ENCODE assay signal across 16 cellular contexts in the genomic region with DNA sequence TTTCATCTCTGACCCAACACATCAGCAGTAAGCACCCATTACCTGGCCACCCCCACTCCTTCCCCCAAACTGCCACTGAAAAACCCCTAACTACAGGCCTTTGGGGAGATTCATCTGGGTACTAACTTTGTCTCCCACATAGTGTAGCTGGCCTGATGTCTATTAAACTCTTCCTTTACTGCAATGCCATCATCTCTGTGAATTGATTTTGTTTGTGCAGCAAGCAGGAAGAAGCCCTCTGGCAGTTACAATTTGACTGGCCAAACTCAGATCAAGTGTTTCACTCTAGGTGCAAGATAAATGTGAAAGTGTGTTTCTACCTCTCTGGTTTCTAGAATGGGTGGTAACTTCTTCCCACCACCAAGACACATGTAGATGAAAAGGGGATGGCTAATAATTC. TPM values are rescaled to one million over a fixed set of nuclear protein-coding genes. Genes with fewer than 3 reads are reported as not detected.
DNase-seq lines count a peak whose midpoint lies in the region; ATAC-seq, FAIRE-seq and TF ChIP-seq lines count a peak whose summit lies in the region.
"Had no signal": no experiment of that assay in that cellular context is flagged by ENCODE, and none has a peak within 500 bp of the region (broad histone marks: within the 10 kb centered on the region; RNA-seq: fewer than 3 reads in every experiment).

No MANE protein-coding gene starts in this region.

- H3K4me1 Mint-ChIP-seq in WTC11 (peaks cover 68% of the 10 kb centered on the region), CD14-positive monocyte (peaks cover 2% of the 10 kb centered on the region)

- POLR2A ChIA-PET in WTC11 (lab: Charles Lee), result no interaction called here

- TF ChIP-seq CTCF in WTC11 (IDR thresholded peaks at IDR 0.05), result no peak
- no peak for TF ChIP-seq CTCF in CD14-positive monocyte (IDR thresholded peaks at IDR 0.05)

- H3K4me3 Mint-ChIP-seq in WTC11 (peak overlapping the region; percentile 54), CD14-positive monocyte (no peak overlapping the region)
- H3K4me3 Mint-ChIP-seq: CD4-positive, CD25-positive, alpha-beta regulatory T cell had no signal

- H3K27me3 Mint-ChIP-seq in WTC11 (ENCODE audit: low read depth) (no peaks in the 10 kb centered on the region), CD14-positive monocyte (ENCODE audit: low read depth in 3 of 3) (peaks cover 6 to 13% (median 12%) of the 10 kb centered on the region in 3 donors)

- H3K9me3 Mint-ChIP-seq in WTC11, result no peaks in the 10 kb centered on the region
- no peaks in the 10 kb centered on the region for H3K9me3 Mint-ChIP-seq in CD14-positive monocyte
- H3K9me3 Mint-ChIP-seq: CD4-positive, CD25-positive, alpha-beta regulatory T cell had no signal

- H3K36me3 Mint-ChIP-seq in WTC11 (peaks cover 5% of the 10 kb centered on the region; the same call in 1 of the 2 replicates), CD14-positive monocyte (no peaks in the 10 kb centered on the region)
- H3K36me3 Mint-ChIP-seq: CD4-positive, CD25-positive, alpha-beta regulatory T cell had no signal

- DNase-seq in WTC11 (ENCODE audit: low spot score), result no peak
- no peak for DNase-seq in KG1 (lab: John Stamatoyannopoulos, UW)
- no peak for DNase-seq in urothelium cell line (ENCODE audit: low spot score)
- DNase-seq in stimulated activated CD4-positive, alpha-beta T cell treated with anti-CD3 and anti-CD28 coated beads, Interleukin-4, amount 100 ng/mL, for 24 hours, result no peak
- no peak for DNase-seq in CD14-positive monocyte (ENCODE audit: low spot score)
- DNase-seq: activated effector memory CD4-positive, alpha-beta T cell treated with Interleukin-2 at 50 U/mL for 16 hours had no signal

- CTCF ChIA-PET in WTC11 (lab: Charles Lee), result interaction anchor here (1.2 to 1.4 kb wide), 2 partner anchors 17 to 162 kb away, joined by 3 to 7 read pairs; no protein-coding TSS in a partner anchor

- H3K27ac Mint-ChIP-seq in WTC11, result peak overlapping the region; percentile 96
- H3K27ac Mint-ChIP-seq in CD14-positive monocyte, result no peak overlapping the region
- H3K27ac Mint-ChIP-seq: CD4-positive, CD25-positive, alpha-beta regulatory T cell had no signal

- FAIRE-seq in urothelium cell line (lab: Jason Lieb, UNC), result no peak

- intact Hi-C loops in CD14-positive monocyte (cut with micrococcal nuclease), result loop anchor here (5.0 kb wide), 2 partner anchors 285 to 290 kb away; a partner anchor contains a TSS

- ATAC-seq in GM18511 (IDR thresholded peaks at IDR 0.05; ENCODE audit: unreplicated experiment) (peak; percentile 53), GM21367 (IDR thresholded peaks at IDR 0.05; ENCODE audit: unreplicated experiment) (peak; percentile 47), HG03039 (IDR thresholded peaks at IDR 0.05; ENCODE audit: unreplicated experiment) (peak; percentile 66), WTC11 (peak; percentile 5; the same call in 1 of the 2 replicates)

TF ChIP-seq in WTC11, 78 proteins besides CTCF, POLR2A, EP300 and RAD21 (continues in another document):
- TF ChIP-seq GTF2I (CRISPR knock-in tag; conservative IDR thresholded peaks at IDR 0.05), result no peak
- TF ChIP-seq, protein P1, sequence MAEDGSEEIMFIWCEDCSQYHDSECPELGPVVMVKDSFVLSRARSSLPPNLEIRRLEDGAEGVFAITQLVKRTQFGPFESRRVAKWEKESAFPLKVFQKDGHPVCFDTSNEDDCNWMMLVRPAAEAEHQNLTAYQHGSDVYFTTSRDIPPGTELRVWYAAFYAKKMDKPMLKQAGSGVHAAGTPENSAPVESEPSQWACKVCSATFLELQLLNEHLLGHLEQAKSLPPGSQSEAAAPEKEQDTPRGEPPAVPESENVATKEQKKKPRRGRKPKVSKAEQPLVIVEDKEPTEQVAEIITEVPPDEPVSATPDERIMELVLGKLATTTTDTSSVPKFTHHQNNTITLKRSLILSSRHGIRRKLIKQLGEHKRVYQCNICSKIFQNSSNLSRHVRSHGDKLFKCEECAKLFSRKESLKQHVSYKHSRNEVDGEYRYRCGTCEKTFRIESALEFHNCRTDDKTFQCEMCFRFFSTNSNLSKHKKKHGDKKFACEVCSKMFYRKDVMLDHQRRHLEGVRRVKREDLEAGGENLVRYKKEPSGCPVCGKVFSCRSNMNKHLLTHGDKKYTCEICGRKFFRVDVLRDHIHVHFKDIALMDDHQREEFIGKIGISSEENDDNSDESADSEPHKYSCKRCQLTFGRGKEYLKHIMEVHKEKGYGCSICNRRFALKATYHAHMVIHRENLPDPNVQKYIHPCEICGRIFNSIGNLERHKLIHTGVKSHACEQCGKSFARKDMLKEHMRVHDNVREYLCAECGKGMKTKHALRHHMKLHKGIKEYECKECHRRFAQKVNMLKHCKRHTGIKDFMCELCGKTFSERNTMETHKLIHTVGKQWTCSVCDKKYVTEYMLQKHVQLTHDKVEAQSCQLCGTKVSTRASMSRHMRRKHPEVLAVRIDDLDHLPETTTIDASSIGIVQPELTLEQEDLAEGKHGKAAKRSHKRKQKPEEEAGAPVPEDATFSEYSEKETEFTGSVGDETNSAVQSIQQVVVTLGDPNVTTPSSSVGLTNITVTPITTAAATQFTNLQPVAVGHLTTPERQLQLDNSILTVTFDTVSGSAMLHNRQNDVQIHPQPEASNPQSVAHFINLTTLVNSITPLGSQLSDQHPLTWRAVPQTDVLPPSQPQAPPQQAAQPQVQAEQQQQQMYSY (CRISPR knock-in tag; IDR thresholded peaks at IDR 0.05), result no peak
- TF ChIP-seq TEAD1 (CRISPR knock-in tag; IDR thresholded peaks at IDR 0.05), result no peak
- TF ChIP-seq, protein P2, sequence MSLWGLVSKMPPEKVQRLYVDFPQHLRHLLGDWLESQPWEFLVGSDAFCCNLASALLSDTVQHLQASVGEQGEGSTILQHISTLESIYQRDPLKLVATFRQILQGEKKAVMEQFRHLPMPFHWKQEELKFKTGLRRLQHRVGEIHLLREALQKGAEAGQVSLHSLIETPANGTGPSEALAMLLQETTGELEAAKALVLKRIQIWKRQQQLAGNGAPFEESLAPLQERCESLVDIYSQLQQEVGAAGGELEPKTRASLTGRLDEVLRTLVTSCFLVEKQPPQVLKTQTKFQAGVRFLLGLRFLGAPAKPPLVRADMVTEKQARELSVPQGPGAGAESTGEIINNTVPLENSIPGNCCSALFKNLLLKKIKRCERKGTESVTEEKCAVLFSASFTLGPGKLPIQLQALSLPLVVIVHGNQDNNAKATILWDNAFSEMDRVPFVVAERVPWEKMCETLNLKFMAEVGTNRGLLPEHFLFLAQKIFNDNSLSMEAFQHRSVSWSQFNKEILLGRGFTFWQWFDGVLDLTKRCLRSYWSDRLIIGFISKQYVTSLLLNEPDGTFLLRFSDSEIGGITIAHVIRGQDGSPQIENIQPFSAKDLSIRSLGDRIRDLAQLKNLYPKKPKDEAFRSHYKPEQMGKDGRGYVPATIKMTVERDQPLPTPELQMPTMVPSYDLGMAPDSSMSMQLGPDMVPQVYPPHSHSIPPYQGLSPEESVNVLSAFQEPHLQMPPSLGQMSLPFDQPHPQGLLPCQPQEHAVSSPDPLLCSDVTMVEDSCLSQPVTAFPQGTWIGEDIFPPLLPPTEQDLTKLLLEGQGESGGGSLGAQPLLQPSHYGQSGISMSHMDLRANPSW (CRISPR knock-in tag; conservative IDR thresholded peaks at IDR 0.05; ENCODE audit: low read depth), result no peak
- TF ChIP-seq, protein P3, sequence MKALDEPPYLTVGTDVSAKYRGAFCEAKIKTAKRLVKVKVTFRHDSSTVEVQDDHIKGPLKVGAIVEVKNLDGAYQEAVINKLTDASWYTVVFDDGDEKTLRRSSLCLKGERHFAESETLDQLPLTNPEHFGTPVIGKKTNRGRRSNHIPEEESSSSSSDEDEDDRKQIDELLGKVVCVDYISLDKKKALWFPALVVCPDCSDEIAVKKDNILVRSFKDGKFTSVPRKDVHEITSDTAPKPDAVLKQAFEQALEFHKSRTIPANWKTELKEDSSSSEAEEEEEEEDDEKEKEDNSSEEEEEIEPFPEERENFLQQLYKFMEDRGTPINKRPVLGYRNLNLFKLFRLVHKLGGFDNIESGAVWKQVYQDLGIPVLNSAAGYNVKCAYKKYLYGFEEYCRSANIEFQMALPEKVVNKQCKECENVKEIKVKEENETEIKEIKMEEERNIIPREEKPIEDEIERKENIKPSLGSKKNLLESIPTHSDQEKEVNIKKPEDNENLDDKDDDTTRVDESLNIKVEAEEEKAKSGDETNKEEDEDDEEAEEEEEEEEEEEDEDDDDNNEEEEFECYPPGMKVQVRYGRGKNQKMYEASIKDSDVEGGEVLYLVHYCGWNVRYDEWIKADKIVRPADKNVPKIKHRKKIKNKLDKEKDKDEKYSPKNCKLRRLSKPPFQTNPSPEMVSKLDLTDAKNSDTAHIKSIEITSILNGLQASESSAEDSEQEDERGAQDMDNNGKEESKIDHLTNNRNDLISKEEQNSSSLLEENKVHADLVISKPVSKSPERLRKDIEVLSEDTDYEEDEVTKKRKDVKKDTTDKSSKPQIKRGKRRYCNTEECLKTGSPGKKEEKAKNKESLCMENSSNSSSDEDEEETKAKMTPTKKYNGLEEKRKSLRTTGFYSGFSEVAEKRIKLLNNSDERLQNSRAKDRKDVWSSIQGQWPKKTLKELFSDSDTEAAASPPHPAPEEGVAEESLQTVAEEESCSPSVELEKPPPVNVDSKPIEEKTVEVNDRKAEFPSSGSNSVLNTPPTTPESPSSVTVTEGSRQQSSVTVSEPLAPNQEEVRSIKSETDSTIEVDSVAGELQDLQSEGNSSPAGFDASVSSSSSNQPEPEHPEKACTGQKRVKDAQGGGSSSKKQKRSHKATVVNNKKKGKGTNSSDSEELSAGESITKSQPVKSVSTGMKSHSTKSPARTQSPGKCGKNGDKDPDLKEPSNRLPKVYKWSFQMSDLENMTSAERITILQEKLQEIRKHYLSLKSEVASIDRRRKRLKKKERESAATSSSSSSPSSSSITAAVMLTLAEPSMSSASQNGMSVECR (CRISPR knock-in tag; IDR thresholded peaks at IDR 0.05; ENCODE audit: borderline replicate concordance), result no peak
- TF ChIP-seq, protein P4, sequence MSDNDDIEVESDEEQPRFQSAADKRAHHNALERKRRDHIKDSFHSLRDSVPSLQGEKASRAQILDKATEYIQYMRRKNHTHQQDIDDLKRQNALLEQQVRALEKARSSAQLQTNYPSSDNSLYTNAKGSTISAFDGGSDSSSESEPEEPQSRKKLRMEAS (CRISPR knock-in tag; IDR thresholded peaks at IDR 0.05), result no peak
- no peak for TF ChIP-seq TP53 (CRISPR knock-in tag; IDR thresholded peaks at IDR 0.05)
- TF ChIP-seq ZNF121 (CRISPR knock-in tag; IDR thresholded peaks at IDR 0.05), result no peak
- TF ChIP-seq, protein P5, sequence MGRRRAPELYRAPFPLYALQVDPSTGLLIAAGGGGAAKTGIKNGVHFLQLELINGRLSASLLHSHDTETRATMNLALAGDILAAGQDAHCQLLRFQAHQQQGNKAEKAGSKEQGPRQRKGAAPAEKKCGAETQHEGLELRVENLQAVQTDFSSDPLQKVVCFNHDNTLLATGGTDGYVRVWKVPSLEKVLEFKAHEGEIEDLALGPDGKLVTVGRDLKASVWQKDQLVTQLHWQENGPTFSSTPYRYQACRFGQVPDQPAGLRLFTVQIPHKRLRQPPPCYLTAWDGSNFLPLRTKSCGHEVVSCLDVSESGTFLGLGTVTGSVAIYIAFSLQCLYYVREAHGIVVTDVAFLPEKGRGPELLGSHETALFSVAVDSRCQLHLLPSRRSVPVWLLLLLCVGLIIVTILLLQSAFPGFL (CRISPR knock-in tag; IDR thresholded peaks at IDR 0.05; ENCODE audit: borderline replicate concordance), result no peak

RNA-seq across cellular contexts. Expression of a gene that starts 26.7 kb away (rescaled TPM):
- total RNA-seq in WTC11 (2021), result not detected in 3 replicates
- polyA plus RNA-seq in CD14-positive monocyte, result not detected
- total RNA-seq: breast epithelium; CD4-positive, CD25-positive, alpha-beta regulatory T cell; epithelial cell of proximal tubule; mononuclear cell; NCI-H460; right atrium auricular region; ureter had no signal
- polyA plus RNA-seq: CD4-positive, CD25-positive, alpha-beta regulatory T cell had no signal

RNA-seq across cellular contexts. Expression of a gene that starts 44.6 kb away (rescaled TPM):
- total RNA-seq in WTC11 (2021), result not detected in 3 replicates
- polyA plus RNA-seq in CD14-positive monocyte, result not detected
- total RNA-seq: breast epithelium; CD4-positive, CD25-positive, alpha-beta regulatory T cell; epithelial cell of proximal tubule; mononuclear cell; NCI-H460; right atrium auricular region; ureter had no signal
- polyA plus RNA-seq: CD4-positive, CD25-positive, alpha-beta regulatory T cell had no signal

Comparison
In these comparisons a context has a peak if more than half of its experiments do, and no peak if none do; other contexts are left out.
1. ATAC-seq: peak in every context shown above with its lines; median percentile 66 in HG03039; 53 in GM18511; 47 in GM21367; 5 in WTC11.